Comparison of ENCODE assay signal across 1 cellular context in the genomic region with DNA sequence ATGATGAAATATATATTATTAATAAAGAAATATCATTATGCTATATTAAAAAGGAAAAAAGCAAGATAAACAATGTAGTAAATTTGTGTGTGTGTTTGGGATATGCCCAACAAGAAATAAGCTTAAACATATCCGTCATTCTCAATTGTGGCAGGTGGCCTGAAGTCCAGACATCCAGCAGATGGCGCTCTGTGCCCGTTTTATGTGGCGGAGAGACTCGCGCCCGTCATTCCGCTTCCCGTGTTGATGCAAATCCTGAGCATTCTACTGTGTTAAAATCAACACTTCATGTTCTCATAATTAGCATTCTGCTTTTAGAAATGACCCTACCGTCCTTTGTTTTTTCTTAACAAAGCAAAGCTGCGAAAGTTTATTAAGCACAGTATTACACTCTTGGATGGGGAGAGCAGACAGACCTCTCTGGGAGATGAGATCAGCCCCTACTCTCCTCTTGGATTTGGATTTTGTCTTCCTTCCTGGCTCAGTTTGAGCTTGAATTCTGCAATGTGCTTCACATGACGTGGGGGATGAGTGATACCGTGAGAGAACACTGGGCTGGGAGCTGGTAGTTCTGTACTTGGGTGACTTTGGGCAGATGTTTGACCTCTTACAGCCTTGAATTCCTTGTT.
TF ChIP-seq lines count a peak whose summit lies in the region.

No MANE protein-coding gene starts in this region.

TF ChIP-seq in HCT116, 20 proteins besides CTCF, POLR2A, EP300 and RAD21 (continued from another document):
- TF ChIP-seq REST (IDR thresholded peaks at IDR 0.05; ENCODE audit: low read depth) (no peak), SRF (IDR thresholded peaks at IDR 0.05; ENCODE audit: low read depth) (no peak), JUND (IDR thresholded peaks at IDR 0.05) (no peak), TCF7L2 (IDR thresholded peaks at IDR 0.05; ENCODE audit: borderline replicate concordance, extremely low read depth, insufficient read depth, insufficient read length) (no peak), CBX3 (IDR thresholded peaks at IDR 0.05; ENCODE audit: low read depth) (no peak), POLR2AphosphoS5 (IDR thresholded peaks at IDR 0.05; ENCODE audit: low read depth, low read length) (no peak), SIN3A (IDR thresholded peaks at IDR 0.05; ENCODE audit: low read depth) (no peak), ZFX (IDR thresholded peaks at IDR 0.05) (no peak), FOSL1 (IDR thresholded peaks at IDR 0.05; ENCODE audit: low read depth) (no peak), CEBPB (IDR thresholded peaks at IDR 0.05; ENCODE audit: low read depth) (no peak)
